10 cellular contexts compared by ENCODE assay signal in genomic region chr2:222722327-222722946, GRCh38. TPM values are rescaled to one million over a fixed set of nuclear protein-coding genes. Genes with fewer than 3 reads are reported as not detected.
DNase-seq lines count a peak whose midpoint lies in the region; ATAC-seq lines count a peak whose summit lies in the region.
"Had no signal": no experiment of that assay in that cellular context is flagged by ENCODE, and none has a peak within 500 bp of the region (broad histone marks: within the 10 kb centered on the region; RNA-seq: fewer than 3 reads in every experiment).

No MANE protein-coding gene starts in this region.

- no peak overlapping the region for H2BK5ac ChIP-seq in trophoblast cell (ENCODE audit: low read depth, low read length, poor library complexity)

- H3K4me3 ChIP-seq in H7 (ENCODE audit: insufficient read depth, low read depth, low read length) (no peak overlapping the region), trophoblast cell (ENCODE audit: low read depth, low read length) (no peak overlapping the region)

- H3K4me1 ChIP-seq in trophoblast cell (ENCODE audit: control insufficient read depth in 1 of 2, insufficient read depth in 2 of 2, low read length in 2 of 2) = no peaks in the 10 kb centered on the region

- no peak overlapping the region for H3K9ac ChIP-seq in trophoblast cell (ENCODE audit: low read length)

- H3K27me3 ChIP-seq in H7 (ENCODE audit: control insufficient read depth, insufficient read depth, low read length) = no peaks in the 10 kb centered on the region
- H3K27me3 ChIP-seq in trophoblast cell (ENCODE audit: insufficient read depth, low read length) = no peaks in the 10 kb centered on the region

- intact Hi-C loops in left ventricle myocardium superior (cut with micrococcal nuclease) = no loop called here

- no peak overlapping the region for H4K91ac ChIP-seq in trophoblast cell (ENCODE audit: low read depth, low read length)

- no peak overlapping the region for H3K4me2 ChIP-seq in trophoblast cell (ENCODE audit: low read length)

- WGBS in trophoblast cell (ENCODE audit: extremely low coverage, insufficient coverage, insufficient read length) = no CpG with 5 or more reads among the region's 2 CpGs

- ATAC-seq in GM18511 (IDR thresholded peaks at IDR 0.05; ENCODE audit: unreplicated experiment) (peak; percentile 99), GM21825 (IDR thresholded peaks at IDR 0.05; ENCODE audit: unreplicated experiment) (peak; percentile 99), HG03565 (IDR thresholded peaks at IDR 0.05; ENCODE audit: unreplicated experiment) (peak; percentile 100), left ventricle myocardium superior (peak; percentile 90)

- H3K18ac ChIP-seq in trophoblast cell (ENCODE audit: low read length) = no peak overlapping the region

- H2BK12ac ChIP-seq in trophoblast cell (ENCODE audit: low read length) = no peak overlapping the region

- peaks cover 6% of the 10 kb centered on the region for H3K9me3 ChIP-seq in trophoblast cell (ENCODE audit: insufficient read depth, low read depth, low read length)

- no peak overlapping the region for H4K8ac ChIP-seq in trophoblast cell (ENCODE audit: low read depth, low read length)

- H2BK120ac ChIP-seq in trophoblast cell (ENCODE audit: insufficient read depth, low read length, poor library complexity) = no peak overlapping the region

- H3K14ac ChIP-seq in trophoblast cell (ENCODE audit: low read length) = no peak overlapping the region

- no peaks in the 10 kb centered on the region for H3K79me2 ChIP-seq in trophoblast cell (ENCODE audit: control insufficient read depth, insufficient read depth, low read length, poor library complexity)

- H3K36me3 ChIP-seq in H7 (replicated peaks; ENCODE audit: control insufficient read depth, insufficient read depth, low read length) = no peaks in the 10 kb centered on the region
- H3K36me3 ChIP-seq in trophoblast cell (ENCODE audit: control insufficient read depth in 1 of 2, insufficient read depth in 2 of 2, low read length in 2 of 2) = no peaks in the 10 kb centered on the region

- no peak overlapping the region for H4K12ac ChIP-seq in trophoblast cell (ENCODE audit: low read depth, low read length)

- DNase-seq in left ventricle myocardium superior (peak; percentile 44), H7 (no peak), trophoblast cell (no peak), AG08396 (ENCODE audit: low spot score) (no peak), glomerular visceral epithelial cell (ENCODE audit: extremely low spot score) (no peak)
- DNase-seq: stimulated activated CD4-positive, alpha-beta T cell treated with anti-CD3 and anti-CD28 coated beads, Interleukin-2, amount 100 ng/mL, for 24 hours had no signal

- no peak overlapping the region for H2AK5ac ChIP-seq in trophoblast cell (ENCODE audit: low read length)

- H3K27ac ChIP-seq in trophoblast cell (ENCODE audit: low read depth, low read length) = no peak overlapping the region

- H3K23ac ChIP-seq in trophoblast cell (ENCODE audit: low read length) = no peak overlapping the region

- H3K4ac ChIP-seq in trophoblast cell (ENCODE audit: low read depth, low read length) = no peak overlapping the region

- no peak overlapping the region for H2AFZ ChIP-seq in trophoblast cell (ENCODE audit: insufficient read depth, low read length, poor library complexity)

- H3K79me1 ChIP-seq in trophoblast cell (ENCODE audit: low read length) = no peaks in the 10 kb centered on the region

RNA-seq across cellular contexts. Expression of gene MOGAT1, which starts 51.0 kb away (rescaled TPM):
- total RNA-seq in left ventricle myocardium superior = 0.25 TPM
- not detected in 2 replicates for total RNA-seq in H7 (2014; rRNA removed; shearing (Covaris generic))
- not detected in 2 replicates for polyA plus RNA-seq in trophoblast cell (2013)
- polyA plus RNA-seq: keratinocyte had no signal
